ENCODE assay signal across 20 cellular contexts in the genomic region with DNA sequence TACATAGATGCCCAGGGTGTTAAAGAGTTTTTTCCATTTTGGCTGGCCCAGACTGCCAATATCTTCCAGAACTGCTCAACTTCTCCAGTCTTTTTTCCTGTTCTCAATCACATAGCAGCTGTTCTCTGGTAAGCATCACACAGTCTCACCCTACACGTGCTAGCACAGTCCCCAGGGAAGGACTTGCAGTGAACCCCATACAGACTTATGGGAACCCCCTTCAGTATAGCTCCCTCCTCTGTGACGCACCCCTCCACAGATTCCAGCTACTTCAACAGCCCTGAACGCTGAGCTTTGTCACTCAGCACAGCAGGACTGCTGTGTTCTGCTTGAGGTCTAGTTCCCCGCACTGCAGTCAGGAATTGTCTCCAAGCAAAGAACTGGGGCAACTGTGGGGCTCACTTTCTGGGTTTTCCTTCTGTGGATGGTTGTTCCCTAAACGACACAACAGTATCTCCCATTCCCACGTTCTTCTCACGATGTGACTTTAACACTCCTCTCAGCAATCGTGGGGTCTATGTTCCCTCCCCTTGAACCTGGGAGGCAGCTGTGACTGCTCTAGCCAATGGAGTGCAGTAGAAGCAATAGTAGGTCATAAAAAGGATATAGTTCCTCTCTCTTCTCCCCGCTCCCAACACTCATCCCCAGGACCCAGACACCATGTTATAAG. TPM values are rescaled to one million over a fixed set of nuclear protein-coding genes. Genes with fewer than 3 reads are reported as not detected.
A peak's percentile ranks its signal among the peaks of the same experiment; 100 is the strongest.
DNase-seq lines count a peak whose midpoint lies in the region; ATAC-seq and TF ChIP-seq lines count a peak whose summit lies in the region.
"Had no signal": no experiment of that assay in that cellular context is flagged by ENCODE, and none has a peak within 500 bp of the region (broad histone marks: within the 10 kb centered on the region; RNA-seq: fewer than 3 reads in every experiment).

No MANE protein-coding gene starts in this region.

- peak overlapping the region in 8 of 9 donors; percentile 18 to 71 (median 48) for H3K27ac Mint-ChIP-seq in naive thymus-derived CD4-positive, alpha-beta T cell
- H3K27ac Mint-ChIP-seq: CD8-positive, alpha-beta T cell had no signal

- peaks cover 5 to 85% (median 62%) of the 10 kb centered on the region in 7 donors for H3K4me1 Mint-ChIP-seq in naive thymus-derived CD4-positive, alpha-beta T cell

- H3K36me3 ChIP-seq in left ventricle myocardium inferior (no peaks in the 10 kb centered on the region), esophagus muscularis mucosa (no peaks in the 10 kb centered on the region), lower lobe of right lung (no peaks in the 10 kb centered on the region)
- no peaks in the 10 kb centered on the region for H3K36me3 ChIP-seq in naive thymus-derived CD4-positive, alpha-beta T cell (ENCODE audit: control insufficient read depth in 2 of 3, insufficient read depth in 3 of 3, low read length in 3 of 3)
- H3K36me3 ChIP-seq: HAP-1 had no signal

- no peak for TF ChIP-seq CTCF in left ventricle myocardium inferior (IDR thresholded peaks at IDR 0.05; ENCODE audit: borderline replicate concordance)
- no peak for TF ChIP-seq CTCF in esophagus muscularis mucosa (IDR thresholded peaks at IDR 0.05)
- no peak for TF ChIP-seq CTCF in lower lobe of right lung (IDR thresholded peaks at IDR 0.05)

- H3K27me3 ChIP-seq in left ventricle myocardium inferior (ENCODE audit: low read depth) (peaks cover 37% of the 10 kb centered on the region), esophagus muscularis mucosa (peaks cover 0 to 3% (median 0%) of the 10 kb centered on the region in 4 donors), lower lobe of right lung (ENCODE audit: low read depth) (peaks cover 18% of the 10 kb centered on the region)
- H3K27me3 ChIP-seq in naive thymus-derived CD4-positive, alpha-beta T cell (ENCODE audit: control insufficient read depth in 2 of 2, insufficient read depth in 2 of 2, low read length in 2 of 2): no peaks in the 10 kb centered on the region

- no peak for TF ChIP-seq POLR2A in esophagus muscularis mucosa (IDR thresholded peaks at IDR 0.05; ENCODE audit: low read depth)

- H3K4me1 ChIP-seq in left ventricle myocardium inferior (peaks cover 18% of the 10 kb centered on the region), esophagus muscularis mucosa (peaks cover 28 to 94% (median 89%) of the 10 kb centered on the region in 4 donors), lower lobe of right lung (peaks cover 44% of the 10 kb centered on the region)
- peaks cover 4 to 36% of the 10 kb centered on the region in 2 donors for H3K4me1 ChIP-seq in naive thymus-derived CD4-positive, alpha-beta T cell (ENCODE audit: control insufficient read depth in 2 of 2, insufficient read depth in 2 of 2, low read length in 2 of 2)
- H3K4me1 ChIP-seq: HAP-1 had no signal

- H3K9me3 Mint-ChIP-seq in naive thymus-derived CD4-positive, alpha-beta T cell: no peaks in the 10 kb centered on the region
- H3K9me3 Mint-ChIP-seq: CD8-positive, alpha-beta T cell had no signal

- H3K9me3 ChIP-seq in left ventricle myocardium inferior (replicated peaks): peaks cover 6% of the 10 kb centered on the region
- H3K9me3 ChIP-seq in esophagus muscularis mucosa: no peaks in the 10 kb centered on the region
- no peaks in the 10 kb centered on the region for H3K9me3 ChIP-seq in naive thymus-derived CD4-positive, alpha-beta T cell (ENCODE audit: control insufficient read depth in 2 of 3, low read length in 3 of 3)
- H3K9me3 ChIP-seq in lower lobe of right lung: no peaks in the 10 kb centered on the region
- H3K9me3 ChIP-seq: HAP-1 had no signal

- intact Hi-C loops in cardiac septum (cut with DNase I) (no loop called here), left ventricle myocardium inferior (cut with micrococcal nuclease) (no loop called here), esophagus muscularis mucosa (cut with DNase I) (no loop called here), lower lobe of right lung (cut with DNase I) (no loop called here)
- intact Hi-C loops in naive thymus-derived CD4-positive, alpha-beta T cell (cut with micrococcal nuclease): no loop called here

- no peak for ATAC-seq in naive thymus-derived CD4-positive, alpha-beta T cell
- ATAC-seq in HG03045 (IDR thresholded peaks at IDR 0.05; ENCODE audit: unreplicated experiment) (no peak), lower lobe of right lung (no peak)
- ATAC-seq: CD8-positive, alpha-beta T cell had no signal

- peaks cover 0 to 83% (median 16%) of the 10 kb centered on the region in 5 donors for H3K27me3 Mint-ChIP-seq in naive thymus-derived CD4-positive, alpha-beta T cell

- DNase-seq in cardiac septum (ENCODE audit: low spot score) (peak; percentile 54), left ventricle myocardium inferior (no peak), esophagus muscularis mucosa (ENCODE audit: extremely low spot score) (no peak), lower lobe of right lung (no peak), NCI-H748 treated with DMSO at 0.1 percent for 48 hours (lab: John Stamatoyannopoulos, UW) (no peak)
- DNase-seq in naive thymus-derived CD4-positive, alpha-beta T cell: no peak
- no peak for DNase-seq in stimulated activated CD4-positive, alpha-beta T cell treated with anti-CD3 and anti-CD28 coated beads, Interleukin-4, amount 100 ng/mL, for 24 hours
- DNase-seq: 8988T; CD8-positive, alpha-beta T cell; DMS79 treated with DMSO at 0.1 percent for 48 hours; NCI-H1417; NCI-H1930; NCI-H526 treated with DMSO at 0.1 percent for 48 hours; OCI-M1 had no signal

- 72% methylated on average over 9 of the region's 9 CpGs for WGBS in esophagus muscularis mucosa

- TF ChIP-seq EP300 in esophagus muscularis mucosa (IDR thresholded peaks at IDR 0.05): no peak

- POLR2A ChIA-PET in naive thymus-derived CD4-positive, alpha-beta T cell (lab: Charles Lee): interaction anchor here (1.0 kb wide), 1 partner anchor 9 kb away, joined by 3 read pairs; no protein-coding TSS in a partner anchor

- CTCF ChIA-PET in naive thymus-derived CD4-positive, alpha-beta T cell (lab: Charles Lee): interaction anchor here (0.9 to 7.1 kb wide), 6 partner anchors 10 to 30 kb away, joined by 3 to 41 read pairs (median 6); partner anchors contain the start of gene TAF15

- H3K4me3 Mint-ChIP-seq in naive thymus-derived CD4-positive, alpha-beta T cell: peak overlapping the region in 6 of 10 donors; percentile 11 to 88 (median 43)
- H3K4me3 Mint-ChIP-seq: CD8-positive, alpha-beta T cell had no signal

- no peaks in the 10 kb centered on the region for H3K36me3 Mint-ChIP-seq in naive thymus-derived CD4-positive, alpha-beta T cell
- H3K36me3 Mint-ChIP-seq: CD8-positive, alpha-beta T cell had no signal

- no peak overlapping the region for H3K27ac ChIP-seq in left ventricle myocardium inferior (replicated peaks)
- peak overlapping the region; percentile 29 to 82 (median 38) for H3K27ac ChIP-seq in esophagus muscularis mucosa (replicated peaks in 1 of 4)
- H3K27ac ChIP-seq in naive thymus-derived CD4-positive, alpha-beta T cell (ENCODE audit: low read depth, low read length): no peak overlapping the region
- H3K27ac ChIP-seq in lower lobe of right lung: no peak overlapping the region
- H3K27ac ChIP-seq: HL-60 had no signal

- H3K4me3 ChIP-seq in left ventricle myocardium inferior (no peak overlapping the region), esophagus muscularis mucosa (no peak overlapping the region), lower lobe of right lung (no peak overlapping the region)
- H3K4me3 ChIP-seq in naive thymus-derived CD4-positive, alpha-beta T cell (ENCODE audit: low read length): no peak overlapping the region
- H3K4me3 ChIP-seq: HAP-1 had no signal

RNA-seq across cellular contexts. Expression of gene MMP28, which starts 3.6 kb away (rescaled TPM):
- total RNA-seq in cardiac septum (1.2 TPM), left ventricle myocardium inferior (3.0 TPM), esophagus muscularis mucosa (100 to 1,000 TPM in 2 of 4 donors, 10 to 100 TPM in 2; 75.5 to 150 (median 116) TPM), lower lobe of right lung (40.9 TPM)
- 10 to 100 TPM in 3 of 5 experiments, 1 to 10 TPM in 1, not detected in 1; 2.9 to 15.1 (median 14.0) TPM for total RNA-seq in naive thymus-derived CD4-positive, alpha-beta T cell
- polyA plus RNA-seq in naive thymus-derived CD4-positive, alpha-beta T cell: 10 to 100 TPM; 19.7 to 33.1 TPM
- total RNA-seq: G401, RPMI7951 had no signal

RNA-seq across cellular contexts. Expression of gene TAF15, which starts 17.5 kb away (rescaled TPM):
- 140 TPM for total RNA-seq in cardiac septum
- 113 TPM for total RNA-seq in left ventricle myocardium inferior
- total RNA-seq in esophagus muscularis mucosa: 100 to 1,000 TPM in 3 of 4 donors, 10 to 100 TPM in 1; 93.8 to 140 (median 122) TPM
- 100 to 1,000 TPM; 162 to 281 (median 243) TPM for total RNA-seq in naive thymus-derived CD4-positive, alpha-beta T cell
- 10 to 100 TPM; 27.8 to 30.2 TPM for polyA plus RNA-seq in naive thymus-derived CD4-positive, alpha-beta T cell
- 143 TPM for total RNA-seq in lower lobe of right lung

RNA-seq across cellular contexts. Expression of gene C17orf50, which starts 31.1 kb away (rescaled TPM):
- total RNA-seq in cardiac septum (not detected), left ventricle myocardium inferior (not detected), esophagus muscularis mucosa (not detected), lower lobe of right lung (not detected)
- total RNA-seq in naive thymus-derived CD4-positive, alpha-beta T cell: not detected
- under 1 TPM in 1 of 2 donors, not detected in 1; 0.27 TPM for polyA plus RNA-seq in naive thymus-derived CD4-positive, alpha-beta T cell
- total RNA-seq: CD8-positive, alpha-beta T cell; G401; RPMI7951 had no signal
- polyA plus RNA-seq: BJ had no signal

RNA-seq across cellular contexts. Expression of gene GAS2L2, which starts 38.8 kb away (rescaled TPM):
- total RNA-seq in cardiac septum (0.08 TPM), left ventricle myocardium inferior (0.08 TPM), esophagus muscularis mucosa (under 1 TPM; 0.42 to 0.80 (median 0.48) TPM), lower lobe of right lung (3.1 TPM)
- under 1 TPM in 4 of 5 experiments, not detected in 1; 0.16 to 0.49 (median 0.24) TPM for total RNA-seq in naive thymus-derived CD4-positive, alpha-beta T cell
- not detected for polyA plus RNA-seq in naive thymus-derived CD4-positive, alpha-beta T cell
- total RNA-seq: G401, RPMI7951 had no signal
- polyA plus RNA-seq: BJ had no signal

Comparison
In these comparisons a context has a peak if more than half of its experiments do, and no peak if none do; other contexts are left out.
1. H3K27ac ChIP-seq: peak in esophagus muscularis mucosa (4 of 4); none in left ventricle myocardium inferior (single experiment), naive thymus-derived CD4-positive, alpha-beta T cell (single experiment) and lower lobe of right lung (single experiment).